In the genomic region with DNA sequence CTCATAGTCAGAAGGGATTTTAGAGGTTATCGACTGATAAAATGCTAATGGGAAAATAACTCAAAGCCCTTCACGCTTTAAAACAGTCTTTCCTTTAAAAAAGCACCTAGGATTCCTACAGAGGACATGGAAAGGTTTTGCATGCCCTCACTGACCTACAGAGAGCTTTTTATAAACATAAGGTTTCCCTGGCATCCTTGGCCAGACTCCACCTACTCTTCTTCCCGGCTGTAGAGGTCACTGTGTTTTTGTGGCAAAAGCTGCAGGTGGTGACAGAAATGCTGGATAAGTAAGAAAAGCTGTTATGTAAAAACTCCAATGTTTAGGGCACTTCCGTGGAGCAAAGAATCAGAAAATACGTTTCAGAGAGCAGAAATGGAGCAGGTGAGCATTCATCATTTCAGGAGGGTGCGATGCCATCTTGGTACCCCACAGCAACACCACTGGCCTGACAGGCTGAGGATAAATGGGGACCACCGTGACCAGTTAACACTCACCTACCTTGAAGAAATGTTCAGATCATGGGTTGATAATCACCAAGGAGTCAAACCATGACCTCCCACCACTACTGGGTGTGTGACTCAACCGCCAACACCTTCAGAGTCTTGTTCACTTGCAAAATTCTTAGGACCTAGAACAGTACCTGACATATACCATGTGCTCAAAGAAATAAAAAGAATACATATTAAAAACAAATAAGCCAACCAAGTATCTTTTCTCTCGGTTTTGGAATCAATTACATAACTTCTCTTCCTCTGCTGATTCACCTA, we compare ENCODE assay signal across 12 cellular contexts. TPM values are rescaled to one million over a fixed set of nuclear protein-coding genes. Genes with fewer than 3 reads are reported as not detected.
A peak's percentile ranks its signal among the peaks of the same experiment; 100 is the strongest.
DNase-seq lines count a peak whose midpoint lies in the region; ATAC-seq and TF ChIP-seq lines count a peak whose summit lies in the region.
"Had no signal": no experiment of that assay in that cellular context is flagged by ENCODE, and none has a peak within 500 bp of the region (broad histone marks: within the 10 kb centered on the region; RNA-seq: fewer than 3 reads in every experiment).

No MANE protein-coding gene starts in this region.

- POLR2A ChIA-PET in CD4-positive, alpha-beta T cell (lab: Charles Lee), result no interaction called here

- no peak overlapping the region for H3K4me3 Mint-ChIP-seq in CD4-positive, alpha-beta T cell
- H3K4me3 Mint-ChIP-seq in activated naive CD8-positive, alpha-beta T cell treated with anti-CD3 and anti-CD28 coated beads for 36 hours, result no peak overlapping the region

- no peaks in the 10 kb centered on the region for H3K27me3 Mint-ChIP-seq in CD4-positive, alpha-beta T cell
- no peaks in the 10 kb centered on the region for H3K27me3 Mint-ChIP-seq in activated naive CD8-positive, alpha-beta T cell treated with anti-CD3 and anti-CD28 coated beads for 36 hours
- H3K27me3 Mint-ChIP-seq: CD4-positive, alpha-beta memory T cell had no signal

- intact Hi-C loops in CD4-positive, alpha-beta T cell (cut with DNase I, micrococcal nuclease), result loop anchor here in 1 of 2 experiments (5.0 kb wide), 2 partner anchors 72 to 128 kb away; no protein-coding TSS in a partner anchor
- intact Hi-C loops in right lobe of liver (cut with DNase I), result no loop called here

- no peak overlapping the region for H3K4me3 ChIP-seq in right lobe of liver
- H3K4me3 ChIP-seq: SK-N-MC had no signal

- DNase-seq in A172 (ENCODE audit: low spot score), result peak; percentile 27
- DNase-seq in CD4-positive, alpha-beta T cell, result no peak
- no peak for DNase-seq in activated naive CD8-positive, alpha-beta T cell treated with anti-CD3 and anti-CD28 coated beads for 36 hours
- DNase-seq in right lobe of liver, result no peak
- DNase-seq in central memory CD4-positive, alpha-beta T cell, result no peak
- no peak for DNase-seq in MV-4-11 (lab: John Stamatoyannopoulos, UW)
- DNase-seq: amniotic stem cell; CD4-positive, alpha-beta memory T cell; GF-D8; NCI-H2171 had no signal

- H3K27ac ChIP-seq in CD4-positive, alpha-beta T cell (ENCODE audit: low read depth, low read length), result no peak overlapping the region
- H3K27ac ChIP-seq in right lobe of liver, result no peak overlapping the region
- H3K27ac ChIP-seq: SK-N-MC had no signal

- no peaks in the 10 kb centered on the region for H3K36me3 ChIP-seq in right lobe of liver

- H3K27ac Mint-ChIP-seq in CD4-positive, alpha-beta T cell, result peak overlapping the region; percentile 94
- H3K27ac Mint-ChIP-seq in activated naive CD8-positive, alpha-beta T cell treated with anti-CD3 and anti-CD28 coated beads for 36 hours, result peak overlapping the region; percentile 47

- no peak for TF ChIP-seq CTCF in CD4-positive, alpha-beta T cell (IDR thresholded peaks at IDR 0.05)
- peak in 3 of 4 donors; percentile 21 to 34 (median 26) for TF ChIP-seq CTCF in right lobe of liver (IDR thresholded peaks at IDR 0.05)

- no peaks in the 10 kb centered on the region for H3K9me3 Mint-ChIP-seq in CD4-positive, alpha-beta T cell
- H3K9me3 Mint-ChIP-seq in activated naive CD8-positive, alpha-beta T cell treated with anti-CD3 and anti-CD28 coated beads for 36 hours, result no peaks in the 10 kb centered on the region
- H3K9me3 Mint-ChIP-seq: CD4-positive, alpha-beta memory T cell had no signal

- CTCF ChIA-PET in CD4-positive, alpha-beta T cell (lab: Charles Lee), result interaction anchor here (0.6 to 0.7 kb wide), 3 partner anchors 73 to 1437 kb away, joined by 3 to 4 read pairs (median 3); no protein-coding TSS in a partner anchor

- peaks cover 2 to 36% (median 17%) of the 10 kb centered on the region in 4 donors for H3K4me1 ChIP-seq in right lobe of liver

- H3K9me3 ChIP-seq in CD4-positive, alpha-beta T cell (ENCODE audit: control insufficient read depth, low read length), result no peaks in the 10 kb centered on the region
- no peaks in the 10 kb centered on the region for H3K9me3 ChIP-seq in right lobe of liver

- peaks cover 8% of the 10 kb centered on the region for H3K36me3 Mint-ChIP-seq in CD4-positive, alpha-beta T cell (ENCODE audit: low read depth)
- H3K36me3 Mint-ChIP-seq in activated naive CD8-positive, alpha-beta T cell treated with anti-CD3 and anti-CD28 coated beads for 36 hours, result peaks cover 7% of the 10 kb centered on the region

- WGBS in right lobe of liver (ENCODE audit: insufficient coverage, low coverage, low lambda C conversion rate, missing lambda C conversion rate), result 59% methylated on average over 8 of the region's 9 CpGs

- peaks cover 97% of the 10 kb centered on the region for H3K4me1 Mint-ChIP-seq in CD4-positive, alpha-beta T cell (ENCODE audit: low read depth)
- peaks cover 88% of the 10 kb centered on the region for H3K4me1 Mint-ChIP-seq in activated naive CD8-positive, alpha-beta T cell treated with anti-CD3 and anti-CD28 coated beads for 36 hours

- H3K27me3 ChIP-seq in CD4-positive, alpha-beta T cell (ENCODE audit: control insufficient read depth, insufficient read depth, low read length), result no peaks in the 10 kb centered on the region
- H3K27me3 ChIP-seq in right lobe of liver, result no peaks in the 10 kb centered on the region

- ATAC-seq in CD4-positive, alpha-beta T cell (ENCODE audit: poor library complexity), result no peak
- peak; percentile 43 to 65 (median 45) for ATAC-seq in right lobe of liver
- ATAC-seq in GM21717 (IDR thresholded peaks at IDR 0.05; ENCODE audit: unreplicated experiment), result no peak

- no peak for TF ChIP-seq POLR2A in right lobe of liver (IDR thresholded peaks at IDR 0.05)

RNA-seq across cellular contexts. Expression of gene SSBP3, which starts 46.6 kb away (rescaled TPM):
- total RNA-seq in A172 (2014; rRNA removed; shearing (Covaris generic)), result 14.1 and 19.4 TPM in 2 replicates
- 10 to 100 TPM; 50.6 to 52.4 TPM for total RNA-seq in CD4-positive, alpha-beta T cell
- 10 to 100 TPM; 62.8 to 65.4 TPM for total RNA-seq in activated naive CD8-positive, alpha-beta T cell treated with anti-CD3 and anti-CD28 coated beads for 36 hours
- 10 to 100 TPM; 19.4 to 34.1 (median 24.4) TPM for total RNA-seq in right lobe of liver

Comparison
In these comparisons a context has a peak if more than half of its experiments do, and no peak if none do; other contexts are left out.
1. ATAC-seq: peak in right lobe of liver (4 of 4); none in CD4-positive, alpha-beta T cell (single experiment) and GM21717 (single experiment).